In genomic region chr4:32544846-32545245, GRCh38 we compare ENCODE assay signal across 31 cellular contexts.
"Had no signal": no experiment of that assay in that cellular context is flagged by ENCODE, and none has a peak within 500 bp of the region (broad histone marks: within the 10 kb centered on the region; RNA-seq: fewer than 3 reads in every experiment).

No MANE protein-coding gene starts in this region.

- H3K36me3 ChIP-seq: ascending aorta, cardiac muscle cell had no signal

- H3K4me3 ChIP-seq: ascending aorta, cardiac muscle cell had no signal

- H3K4me1 ChIP-seq: ascending aorta had no signal

- H3K27me3 ChIP-seq: ascending aorta, cardiac muscle cell had no signal

- H3K9me3 ChIP-seq: ascending aorta had no signal

- FAIRE-seq: bronchial epithelial cell, TTC549 had no signal

- DNase-seq: activated B cell treated with CpG ODN at 0.5 μM for 24 hours; activated CD4-positive, alpha-beta memory T cell treated with anti-CD3 and anti-CD28 coated beads, Interleukin-2, amount 10 ng/mL, durations not matched to agents 7 days and 5 days; activated CD4-positive, alpha-beta T cell treated with anti-CD3 and anti-CD28 coated beads for 1 hour; activated CD4-positive, alpha-beta T cell treated with anti-CD3 and anti-CD28 coated beads for 36 hours; activated CD4-positive, alpha-beta T cell treated with anti-CD3 and anti-CD28 coated beads for 48 hours; activated CD4-positive, alpha-beta T cell treated with anti-CD3 and anti-CD28 coated beads, Interleukin-2, amount 10 ng/mL, durations not matched to agents 7 days and 5 days; activated CD4-positive, alpha-beta T cell treated with anti-CD3 and anti-CD28 coated beads, Interleukin-2, amount 50 U/mL, for 48 hours; activated CD8-positive, alpha-beta memory T cell treated with anti-CD3 and anti-CD28 coated beads for 24 hours; activated CD8-positive, alpha-beta memory T cell treated with anti-CD3 and anti-CD28 coated beads, Interleukin-2, amount 10 ng/mL, durations not matched to agents 7 days and 5 days; activated CD8-positive, alpha-beta memory T cell treated with anti-CD3 and anti-CD28 coated beads, Interleukin-2, amount 50 U/mL, for 48 hours; activated CD8-positive, alpha-beta T cell treated with anti-CD3 and anti-CD28 coated beads, Interleukin-2, amount 10 ng/mL, durations not matched to agents 7 days and 5 days; activated effector memory CD4-positive, alpha-beta T cell treated with Interleukin-2 at 50 U/mL for 16 hours; activated gamma-delta T cell; activated naive CD4-positive, alpha-beta T cell treated with anti-CD3 and anti-CD28 coated beads, Interleukin-2, amount 10 ng/mL, durations not matched to agents 7 days and 5 days; activated naive CD4-positive, alpha-beta T cell treated with Interleukin-2 at 50 U/mL for 16 hours; activated naive CD8-positive, alpha-beta T cell treated with anti-CD3 and anti-CD28 coated beads, Interleukin-2, amount 10 ng/mL, durations not matched to agents 7 days and 5 days; activated naive CD8-positive, alpha-beta T cell treated with anti-CD3 and anti-CD28 coated beads, Interleukin-2, amount 50 U/mL, for 24 hours; activated T-cell treated with anti-CD3 and anti-CD28 coated beads, Interleukin-2, amount 50 U/mL, for 24 hours; activated T-cell treated with anti-CD3 and anti-CD28 coated beads, Interleukin-2, amount 50 U/mL, for 48 hours; amygdala; anterior cingulate cortex; caudate nucleus; cerebellar nuclear complex; T-helper 1 cell; T-helper 2 cell; T-helper 9 cell had no signal

- H3K27ac ChIP-seq: ascending aorta, cardiac muscle cell, VCaP had no signal

- ATAC-seq: activated CD4-positive, alpha-beta T cell treated with anti-CD3 and anti-CD28 coated beads for 36 hours; activated CD8-positive, alpha-beta memory T cell treated with anti-CD3 and anti-CD28 coated beads, Interleukin-2, amount 10 ng/mL, durations not matched to agents 7 days and 5 days; activated CD8-positive, alpha-beta T cell treated with anti-CD3 and anti-CD28 coated beads, Interleukin-2, amount 10 ng/mL, durations not matched to agents 7 days and 5 days; activated naive CD8-positive, alpha-beta T cell treated with anti-CD3 and anti-CD28 coated beads, Interleukin-2, amount 50 U/mL, for 24 hours had no signal
